Comparison of ENCODE assay signal across 12 cellular contexts in the genomic region with DNA sequence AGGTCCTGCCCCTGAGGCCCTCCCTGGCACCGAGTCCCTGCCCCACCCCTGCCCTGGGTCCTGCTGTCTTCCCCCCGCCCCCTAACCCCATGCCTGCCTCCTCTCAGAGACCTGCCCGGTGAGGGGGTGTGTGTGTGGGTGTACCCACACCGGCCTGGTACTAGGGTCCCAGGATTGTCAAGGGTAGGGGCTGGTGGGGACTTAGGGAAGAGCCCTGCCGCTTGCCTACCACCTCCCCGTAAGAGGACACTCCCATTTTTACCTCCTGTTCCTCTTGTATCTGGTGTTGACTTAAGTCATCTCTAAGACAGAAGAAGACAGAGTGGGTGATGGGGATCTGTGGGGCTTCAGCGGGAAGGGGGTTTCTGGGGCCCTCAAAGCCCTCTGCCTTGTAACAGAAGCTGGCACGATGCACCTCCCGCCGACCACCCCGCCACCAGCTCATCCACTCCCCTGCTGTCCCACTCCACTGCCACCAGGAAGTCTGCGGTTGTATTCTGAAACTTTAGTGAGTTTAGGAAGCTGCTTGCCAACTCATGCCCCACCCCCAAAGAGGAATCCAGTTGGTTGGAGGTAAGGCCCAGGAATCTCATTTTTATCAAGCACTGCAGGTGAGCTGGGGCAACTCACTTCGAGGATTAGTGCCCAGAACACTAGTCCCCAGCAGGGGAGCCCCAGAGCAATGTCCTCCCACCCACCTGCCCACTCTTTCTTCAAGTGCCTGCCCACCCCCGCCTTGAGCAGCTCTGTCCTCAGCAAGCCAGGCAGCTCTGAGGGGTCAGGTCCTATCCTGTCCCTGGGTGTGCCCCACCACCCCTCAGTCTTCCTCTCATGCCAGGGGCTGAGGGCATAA. TPM values are rescaled to one million over a fixed set of nuclear protein-coding genes. Genes with fewer than 3 reads are reported as not detected.
A peak's percentile ranks its signal among the peaks of the same experiment; 100 is the strongest.
DNase-seq lines count a peak whose midpoint lies in the region; ATAC-seq lines count a peak whose summit lies in the region.
"Had no signal": no experiment of that assay in that cellular context is flagged by ENCODE, and none has a peak within 500 bp of the region (broad histone marks: within the 10 kb centered on the region; RNA-seq: fewer than 3 reads in every experiment).

No MANE protein-coding gene starts in this region.

- no peak for ATAC-seq in HG02610 (IDR thresholded peaks at IDR 0.05; ENCODE audit: unreplicated experiment)
- no peak for ATAC-seq in HG03139 (IDR thresholded peaks at IDR 0.05; ENCODE audit: unreplicated experiment)

- DNase-seq in stimulated activated CD4-positive, alpha-beta T cell treated with anti-CD3 and anti-CD28 coated beads, Interleukin-4, amount 100 ng/mL, for 24 hours: peak; percentile 26
- no peak for DNase-seq in stimulated activated CD4-positive, alpha-beta T cell treated with anti-CD3 and anti-CD28 coated beads, Interleukin-4, amount 100 ng/mL, for 1 hour
- DNase-seq in SW480 (ENCODE audit: low spot score) (peak; percentile 42), glomerular visceral epithelial cell (ENCODE audit: extremely low spot score) (peak; percentile 29), DMS 273 treated with DMSO at 0.1 percent for 48 hours (lab: John Stamatoyannopoulos, UW) (no peak), ureter (ENCODE audit: low spot score) (no peak)
- DNase-seq: NCI-H1048; Peyer's patch; stimulated activated CD4-positive, alpha-beta T cell treated with anti-CD3 and anti-CD28 coated beads, Interleukin-12 subunit alpha, Interleukin-12 subunit beta, amount 100 ng/mL, for 4 hours had no signal

RNA-seq across cellular contexts. Expression of a gene that starts 5.6 kb away (rescaled TPM):
- total RNA-seq in ureter: not detected
- total RNA-seq: fibroblast of villous mesenchyme, Peyer's patch had no signal

RNA-seq across cellular contexts. Expression of a gene that starts 34.7 kb away (rescaled TPM):
- 19.4 TPM for total RNA-seq in ureter

Comparison
In these comparisons a context has a peak if more than half of its experiments do, and no peak if none do; other contexts are left out.
1. DNase-seq: peak in stimulated activated CD4-positive, alpha-beta T cell treated with anti-CD3 and anti-CD28 coated beads, Interleukin-4, amount 100 ng/mL, for 24 hours (single experiment), SW480 (single experiment) and glomerular visceral epithelial cell (single experiment); none in stimulated activated CD4-positive, alpha-beta T cell treated with anti-CD3 and anti-CD28 coated beads, Interleukin-4, amount 100 ng/mL, for 1 hour (single experiment), DMS 273 treated with DMSO at 0.1 percent for 48 hours (single experiment) and ureter (single experiment).